Comparison of ENCODE assay signal across 8 cellular contexts in the genomic region with DNA sequence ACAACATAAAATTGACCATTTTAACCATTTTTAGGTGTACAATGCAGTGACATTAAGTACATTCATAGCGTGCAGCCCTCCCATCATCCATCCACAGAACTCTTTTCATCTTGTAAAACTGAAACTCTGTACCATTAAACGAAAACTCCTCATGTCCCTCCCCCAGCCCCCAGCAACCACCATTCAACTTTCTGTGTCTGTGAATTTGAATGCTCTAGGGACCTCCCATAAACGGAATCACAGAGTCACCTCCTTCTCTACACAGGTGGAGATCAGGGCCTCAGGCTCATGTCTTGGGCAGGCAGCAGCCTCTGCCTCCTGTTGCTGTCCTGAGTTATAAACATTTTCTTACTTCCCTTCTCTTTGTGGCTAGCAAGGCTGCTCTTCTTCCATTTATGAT. TPM values are rescaled to one million over a fixed set of nuclear protein-coding genes. Genes with fewer than 3 reads are reported as not detected.
DNase-seq lines count a peak whose midpoint lies in the region; ATAC-seq and TF ChIP-seq lines count a peak whose summit lies in the region.

No MANE protein-coding gene starts in this region.

- H3K36me3 ChIP-seq in Panc1 (ENCODE audit: control insufficient read depth, insufficient read depth, low read length) = no peaks in the 10 kb centered on the region

- POLR2A ChIA-PET in Panc1 (lab: Charles Lee) = no interaction called here

- intact Hi-C loops in Panc1 (cut with micrococcal nuclease; ENCODE audit: unreplicated experiment) = no loop called here
- intact Hi-C loops in Right ventricle myocardium inferior (cut with DNase I) = no loop called here

- no peaks in the 10 kb centered on the region for H3K27me3 ChIP-seq in Panc1 (ENCODE audit: control insufficient read depth, insufficient read depth, low read length)

- no peaks in the 10 kb centered on the region for H3K9me3 ChIP-seq in Panc1 (ENCODE audit: control insufficient read depth, insufficient read depth, low read depth, low read length)

- in situ Hi-C loops in GM13976 (cut with MboI; ENCODE audit: low sequenced_read_pairs, unreplicated experiment) (no loop called here), Panc1 (cut with HindIII; ENCODE audit: low pct_unique_long_range_greater_than_20kb, low sequenced_read_pairs) (no loop called here)

- no peak for TF ChIP-seq CTCF in GM13976 (IDR thresholded peaks at IDR 0.05; ENCODE audit: borderline replicate concordance, control extremely low read depth, extremely low read depth, insufficient read depth, missing control alignments)
- no peak for TF ChIP-seq CTCF in Panc1 (IDR thresholded peaks at IDR 0.05)

- H3K4me3 ChIP-seq in Panc1 (ENCODE audit: low read depth in 2 of 2, low read length in 2 of 2) = no peak overlapping the region

- ATAC-seq in HG02840 (IDR thresholded peaks at IDR 0.05; ENCODE audit: low FRiP score, unreplicated experiment) (peak; percentile 62), Panc1 (0 out of 2 replicates have a peak, but pooled peaks have one; percentile 36), Right ventricle myocardium inferior (no peak)

- H3K4me1 ChIP-seq in Panc1 (ENCODE audit: control insufficient read depth, insufficient read depth, low read length) = no peaks in the 10 kb centered on the region

- CTCF ChIA-PET in Panc1 (lab: Charles Lee) = no interaction called here

- no peak overlapping the region for H3K27ac ChIP-seq in Panc1 (ENCODE audit: low read length)

- DNase-seq in GM13976 (ENCODE audit: low spot score) (peak; percentile 66), GM19238 (ENCODE audit: insufficient read length, low spot score) (peak; percentile 56), Panc1 (ENCODE audit: low read depth, low spot score) (no peak), Right ventricle myocardium inferior (ENCODE audit: missing footprints) (no peak), amniotic stem cell (lab: John Stamatoyannopoulos, UW) (no peak), T1000 (lab: John Stamatoyannopoulos, UW) (no peak), RPMI8226 (no peak)

- BruUV-seq in Panc1 (replicated peaks; lab: Mats Ljungman, UMichigan) = no TSS peak

RNA-seq across cellular contexts. Expression of gene CCNE1, which starts 7.3 kb away (rescaled TPM):
- 26.4 TPM for total RNA-seq in Panc1 (2021; ENCODE audit: unreplicated experiment)
- 20.1 TPM for polyA plus RNA-seq in Panc1 (2012; ENCODE audit: insufficient read length)
- total RNA-seq in Right ventricle myocardium inferior = 3.1 TPM

Comparison
In these comparisons a context has a peak if more than half of its experiments do, and no peak if none do; other contexts are left out.
1. DNase-seq: peak in GM13976 (single experiment) and GM19238 (single experiment); none in Panc1 (single experiment), Right ventricle myocardium inferior (single experiment), amniotic stem cell (single experiment), T1000 (single experiment) and RPMI8226 (single experiment).